In the genomic region with DNA sequence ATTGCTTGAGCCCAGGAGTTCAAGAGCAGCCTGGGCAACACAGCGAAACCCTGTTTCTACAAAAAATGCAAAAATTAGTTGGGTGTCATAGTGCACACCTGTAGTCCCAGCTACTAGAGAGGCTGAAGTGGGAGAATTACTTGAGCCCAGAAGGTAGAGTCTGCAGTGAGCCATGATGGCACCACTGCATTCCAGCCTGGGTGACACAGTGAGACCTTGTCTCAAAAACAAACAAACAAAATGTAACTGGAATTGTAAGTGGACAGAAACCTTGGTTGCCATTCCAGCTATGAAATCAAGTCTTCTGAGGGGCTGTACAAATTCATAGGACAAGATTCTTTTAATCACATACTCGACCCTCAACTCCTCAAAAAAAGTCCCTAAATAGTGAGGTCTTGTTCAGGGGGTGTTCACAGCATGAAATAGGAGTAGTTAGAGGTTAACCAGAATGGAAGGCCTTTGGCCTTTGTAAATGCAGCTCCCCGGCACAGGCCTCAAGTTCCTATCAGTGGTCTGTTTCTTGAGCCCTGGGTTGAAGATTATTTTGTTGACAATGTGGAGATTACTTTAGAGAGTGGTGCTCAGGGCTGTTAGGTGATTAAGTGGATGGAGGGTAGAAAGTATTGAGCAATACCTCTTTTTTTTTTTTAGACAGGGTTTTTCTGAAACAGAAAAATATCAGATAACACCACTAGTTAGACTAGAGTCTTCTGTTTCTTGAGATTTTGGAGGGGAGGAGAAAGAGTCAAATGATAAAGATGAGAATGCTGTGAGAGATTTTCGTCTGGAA, we compare ENCODE assay signal across 1 cellular context.
TF ChIP-seq lines count a peak whose summit lies in the region.

No MANE protein-coding gene starts in this region.

TF ChIP-seq in HepG2, 621 proteins besides CTCF, POLR2A, EP300 and RAD21 (continued from another document and continues in another):
- TF ChIP-seq, protein P1, sequence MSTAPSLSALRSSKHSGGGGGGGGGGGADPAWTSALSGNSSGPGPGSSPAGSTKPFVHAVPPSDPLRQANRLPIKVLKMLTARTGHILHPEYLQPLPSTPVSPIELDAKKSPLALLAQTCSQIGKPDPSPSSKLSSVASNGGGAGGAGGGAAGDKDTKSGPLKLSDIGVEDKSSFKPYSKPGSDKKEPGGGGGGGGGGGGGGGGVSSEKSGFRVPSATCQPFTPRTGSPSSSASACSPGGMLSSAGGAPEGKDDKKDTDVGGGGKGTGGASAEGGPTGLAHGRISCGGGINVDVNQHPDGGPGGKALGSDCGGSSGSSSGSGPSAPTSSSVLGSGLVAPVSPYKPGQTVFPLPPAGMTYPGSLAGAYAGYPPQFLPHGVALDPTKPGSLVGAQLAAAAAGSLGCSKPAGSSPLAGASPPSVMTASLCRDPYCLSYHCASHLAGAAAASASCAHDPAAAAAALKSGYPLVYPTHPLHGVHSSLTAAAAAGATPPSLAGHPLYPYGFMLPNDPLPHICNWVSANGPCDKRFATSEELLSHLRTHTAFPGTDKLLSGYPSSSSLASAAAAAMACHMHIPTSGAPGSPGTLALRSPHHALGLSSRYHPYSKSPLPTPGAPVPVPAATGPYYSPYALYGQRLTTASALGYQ (CRISPR knock-in tag; IDR thresholded peaks at IDR 0.05): no peak; the same call in 1 of the 2 replicates
- no peak for TF ChIP-seq AKAP8 (CRISPR knock-in tag; IDR thresholded peaks at IDR 0.05)
- no peak for TF ChIP-seq ZNF83 (CRISPR knock-in tag; IDR thresholded peaks at IDR 0.05; ENCODE audit: borderline replicate concordance)
- no peak for TF ChIP-seq MLLT10 (CRISPR knock-in tag; IDR thresholded peaks at IDR 0.05)
- no peak for TF ChIP-seq ONECUT2 (CRISPR knock-in tag; IDR thresholded peaks at IDR 0.05)
- no peak for TF ChIP-seq ZNF678 (CRISPR knock-in tag; IDR thresholded peaks at IDR 0.05)
- TF ChIP-seq NCOR1 (IDR thresholded peaks at IDR 0.05; ENCODE audit: borderline replicate concordance, low read length): no peak
- TF ChIP-seq, protein P2, sequence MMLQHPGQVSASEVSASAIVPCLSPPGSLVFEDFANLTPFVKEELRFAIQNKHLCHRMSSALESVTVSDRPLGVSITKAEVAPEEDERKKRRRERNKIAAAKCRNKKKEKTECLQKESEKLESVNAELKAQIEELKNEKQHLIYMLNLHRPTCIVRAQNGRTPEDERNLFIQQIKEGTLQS (CRISPR knock-in tag; IDR thresholded peaks at IDR 0.05): no peak
- TF ChIP-seq NCOA2 (CRISPR knock-in tag; IDR thresholded peaks at IDR 0.05): peak; percentile 27; the same call in 1 of the 2 replicates
- TF ChIP-seq ADNP (CRISPR knock-in tag; IDR thresholded peaks at IDR 0.05): no peak
- peak; percentile 60 for TF ChIP-seq POGZ (CRISPR knock-in tag; IDR thresholded peaks at IDR 0.05)
- TF ChIP-seq DPF2 (CRISPR knock-in tag; IDR thresholded peaks at IDR 0.05; ENCODE audit: borderline replicate concordance, low read depth): no peak
- no peak for TF ChIP-seq EEA1 (CRISPR knock-in tag; IDR thresholded peaks at IDR 0.05; ENCODE audit: borderline replicate concordance)
- no peak for TF ChIP-seq KDM2A (CRISPR knock-in tag; IDR thresholded peaks at IDR 0.05; ENCODE audit: borderline replicate concordance, low read depth)
- no peak for TF ChIP-seq ZZZ3 (CRISPR knock-in tag; IDR thresholded peaks at IDR 0.05; ENCODE audit: borderline replicate concordance)
- TF ChIP-seq, protein P3, sequence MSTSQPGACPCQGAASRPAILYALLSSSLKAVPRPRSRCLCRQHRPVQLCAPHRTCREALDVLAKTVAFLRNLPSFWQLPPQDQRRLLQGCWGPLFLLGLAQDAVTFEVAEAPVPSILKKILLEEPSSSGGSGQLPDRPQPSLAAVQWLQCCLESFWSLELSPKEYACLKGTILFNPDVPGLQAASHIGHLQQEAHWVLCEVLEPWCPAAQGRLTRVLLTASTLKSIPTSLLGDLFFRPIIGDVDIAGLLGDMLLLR (CRISPR knock-in tag; IDR thresholded peaks at IDR 0.05): no peak
- peak; percentile 38; the same call in 1 of the 2 replicates for TF ChIP-seq MBD4 (IDR thresholded peaks at IDR 0.05; ENCODE audit: borderline replicate concordance, low read length)
- TF ChIP-seq REPIN1 (CRISPR knock-in tag; IDR thresholded peaks at IDR 0.05; ENCODE audit: borderline replicate concordance, low read depth): no peak
- TF ChIP-seq, protein P4, sequence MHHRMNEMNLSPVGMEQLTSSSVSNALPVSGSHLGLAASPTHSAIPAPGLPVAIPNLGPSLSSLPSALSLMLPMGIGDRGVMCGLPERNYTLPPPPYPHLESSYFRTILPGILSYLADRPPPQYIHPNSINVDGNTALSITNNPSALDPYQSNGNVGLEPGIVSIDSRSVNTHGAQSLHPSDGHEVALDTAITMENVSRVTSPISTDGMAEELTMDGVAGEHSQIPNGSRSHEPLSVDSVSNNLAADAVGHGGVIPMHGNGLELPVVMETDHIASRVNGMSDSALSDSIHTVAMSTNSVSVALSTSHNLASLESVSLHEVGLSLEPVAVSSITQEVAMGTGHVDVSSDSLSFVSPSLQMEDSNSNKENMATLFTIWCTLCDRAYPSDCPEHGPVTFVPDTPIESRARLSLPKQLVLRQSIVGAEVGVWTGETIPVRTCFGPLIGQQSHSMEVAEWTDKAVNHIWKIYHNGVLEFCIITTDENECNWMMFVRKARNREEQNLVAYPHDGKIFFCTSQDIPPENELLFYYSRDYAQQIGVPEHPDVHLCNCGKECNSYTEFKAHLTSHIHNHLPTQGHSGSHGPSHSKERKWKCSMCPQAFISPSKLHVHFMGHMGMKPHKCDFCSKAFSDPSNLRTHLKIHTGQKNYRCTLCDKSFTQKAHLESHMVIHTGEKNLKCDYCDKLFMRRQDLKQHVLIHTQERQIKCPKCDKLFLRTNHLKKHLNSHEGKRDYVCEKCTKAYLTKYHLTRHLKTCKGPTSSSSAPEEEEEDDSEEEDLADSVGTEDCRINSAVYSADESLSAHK (CRISPR knock-in tag; IDR thresholded peaks at IDR 0.05; ENCODE audit: borderline replicate concordance): no peak
- peak; percentile 80 for TF ChIP-seq ZMYM4 (CRISPR knock-in tag; IDR thresholded peaks at IDR 0.05)
- no peak for TF ChIP-seq ZNF33A (CRISPR knock-in tag; IDR thresholded peaks at IDR 0.05; ENCODE audit: borderline replicate concordance)
- TF ChIP-seq, protein P5, sequence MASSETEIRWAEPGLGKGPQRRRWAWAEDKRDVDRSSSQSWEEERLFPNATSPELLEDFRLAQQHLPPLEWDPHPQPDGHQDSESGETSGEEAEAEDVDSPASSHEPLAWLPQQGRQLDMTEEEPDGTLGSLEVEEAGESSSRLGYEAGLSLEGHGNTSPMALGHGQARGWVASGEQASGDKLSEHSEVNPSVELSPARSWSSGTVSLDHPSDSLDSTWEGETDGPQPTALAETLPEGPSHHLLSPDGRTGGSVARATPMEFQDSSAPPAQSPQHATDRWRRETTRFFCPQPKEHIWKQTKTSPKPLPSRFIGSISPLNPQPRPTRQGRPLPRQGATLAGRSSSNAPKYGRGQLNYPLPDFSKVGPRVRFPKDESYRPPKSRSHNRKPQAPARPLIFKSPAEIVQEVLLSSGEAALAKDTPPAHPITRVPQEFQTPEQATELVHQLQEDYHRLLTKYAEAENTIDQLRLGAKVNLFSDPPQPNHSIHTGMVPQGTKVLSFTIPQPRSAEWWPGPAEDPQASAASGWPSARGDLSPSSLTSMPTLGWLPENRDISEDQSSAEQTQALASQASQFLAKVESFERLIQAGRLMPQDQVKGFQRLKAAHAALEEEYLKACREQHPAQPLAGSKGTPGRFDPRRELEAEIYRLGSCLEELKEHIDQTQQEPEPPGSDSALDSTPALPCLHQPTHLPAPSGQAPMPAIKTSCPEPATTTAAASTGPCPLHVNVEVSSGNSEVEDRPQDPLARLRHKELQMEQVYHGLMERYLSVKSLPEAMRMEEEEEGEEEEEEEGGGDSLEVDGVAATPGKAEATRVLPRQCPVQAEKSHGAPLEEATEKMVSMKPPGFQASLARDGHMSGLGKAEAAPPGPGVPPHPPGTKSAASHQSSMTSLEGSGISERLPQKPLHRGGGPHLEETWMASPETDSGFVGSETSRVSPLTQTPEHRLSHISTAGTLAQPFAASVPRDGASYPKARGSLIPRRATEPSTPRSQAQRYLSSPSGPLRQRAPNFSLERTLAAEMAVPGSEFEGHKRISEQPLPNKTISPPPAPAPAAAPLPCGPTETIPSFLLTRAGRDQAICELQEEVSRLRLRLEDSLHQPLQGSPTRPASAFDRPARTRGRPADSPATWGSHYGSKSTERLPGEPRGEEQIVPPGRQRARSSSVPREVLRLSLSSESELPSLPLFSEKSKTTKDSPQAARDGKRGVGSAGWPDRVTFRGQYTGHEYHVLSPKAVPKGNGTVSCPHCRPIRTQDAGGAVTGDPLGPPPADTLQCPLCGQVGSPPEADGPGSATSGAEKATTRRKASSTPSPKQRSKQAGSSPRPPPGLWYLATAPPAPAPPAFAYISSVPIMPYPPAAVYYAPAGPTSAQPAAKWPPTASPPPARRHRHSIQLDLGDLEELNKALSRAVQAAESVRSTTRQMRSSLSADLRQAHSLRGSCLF (CRISPR knock-in tag; IDR thresholded peaks at IDR 0.05; ENCODE audit: borderline replicate concordance): no peak
- no peak for TF ChIP-seq PLRG1 (conservative IDR thresholded peaks at IDR 0.05)
- TF ChIP-seq, protein P6, sequence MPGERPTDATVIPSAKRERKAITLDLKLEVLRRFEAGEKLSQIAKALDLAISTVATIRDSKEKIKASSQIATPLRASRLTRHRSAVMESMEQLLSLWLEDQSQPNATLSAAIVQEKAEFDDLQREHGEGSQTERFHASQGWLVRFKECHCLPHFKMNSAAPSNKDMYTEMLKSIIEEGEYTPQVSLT (CRISPR knock-in tag; IDR thresholded peaks at IDR 0.05; ENCODE audit: borderline replicate concordance, low read depth): no peak
- TF ChIP-seq ZFYVE20 (CRISPR knock-in tag; IDR thresholded peaks at IDR 0.05; ENCODE audit: borderline replicate concordance, low read depth): no peak
- no peak for TF ChIP-seq ZNF292 (CRISPR knock-in tag; IDR thresholded peaks at IDR 0.05; ENCODE audit: borderline replicate concordance, low read depth)
- TF ChIP-seq, protein P7, sequence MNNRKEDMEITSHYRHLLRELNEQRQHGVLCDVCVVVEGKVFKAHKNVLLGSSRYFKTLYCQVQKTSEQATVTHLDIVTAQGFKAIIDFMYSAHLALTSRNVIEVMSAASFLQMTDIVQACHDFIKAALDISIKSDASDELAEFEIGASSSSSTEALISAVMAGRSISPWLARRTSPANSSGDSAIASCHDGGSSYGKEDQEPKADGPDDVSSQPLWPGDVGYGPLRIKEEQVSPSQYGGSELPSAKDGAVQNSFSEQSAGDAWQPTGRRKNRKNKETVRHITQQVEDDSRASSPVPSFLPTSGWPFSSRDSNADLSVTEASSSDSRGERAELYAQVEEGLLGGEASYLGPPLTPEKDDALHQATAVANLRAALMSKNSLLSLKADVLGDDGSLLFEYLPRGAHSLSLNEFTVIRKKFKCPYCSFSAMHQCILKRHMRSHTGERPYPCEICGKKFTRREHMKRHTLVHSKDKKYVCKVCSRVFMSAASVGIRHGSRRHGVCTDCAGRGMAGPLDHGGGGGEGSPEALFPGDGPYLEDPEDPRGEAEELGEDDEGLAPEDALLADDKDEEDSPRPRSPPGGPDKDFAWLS (CRISPR knock-in tag; IDR thresholded peaks at IDR 0.05; ENCODE audit: borderline replicate concordance): no peak
- peak; percentile 51 for TF ChIP-seq FOXA3 (CRISPR knock-in tag; IDR thresholded peaks at IDR 0.05)
- TF ChIP-seq ZNF782 (CRISPR knock-in tag; IDR thresholded peaks at IDR 0.05; ENCODE audit: borderline replicate concordance): no peak
- no peak for TF ChIP-seq ARNT (IDR thresholded peaks at IDR 0.05)
- no peak for TF ChIP-seq CCDC6 (CRISPR knock-in tag; IDR thresholded peaks at IDR 0.05)
- no peak for TF ChIP-seq TGIF2 (CRISPR knock-in tag; IDR thresholded peaks at IDR 0.05)
- TF ChIP-seq, protein P8, sequence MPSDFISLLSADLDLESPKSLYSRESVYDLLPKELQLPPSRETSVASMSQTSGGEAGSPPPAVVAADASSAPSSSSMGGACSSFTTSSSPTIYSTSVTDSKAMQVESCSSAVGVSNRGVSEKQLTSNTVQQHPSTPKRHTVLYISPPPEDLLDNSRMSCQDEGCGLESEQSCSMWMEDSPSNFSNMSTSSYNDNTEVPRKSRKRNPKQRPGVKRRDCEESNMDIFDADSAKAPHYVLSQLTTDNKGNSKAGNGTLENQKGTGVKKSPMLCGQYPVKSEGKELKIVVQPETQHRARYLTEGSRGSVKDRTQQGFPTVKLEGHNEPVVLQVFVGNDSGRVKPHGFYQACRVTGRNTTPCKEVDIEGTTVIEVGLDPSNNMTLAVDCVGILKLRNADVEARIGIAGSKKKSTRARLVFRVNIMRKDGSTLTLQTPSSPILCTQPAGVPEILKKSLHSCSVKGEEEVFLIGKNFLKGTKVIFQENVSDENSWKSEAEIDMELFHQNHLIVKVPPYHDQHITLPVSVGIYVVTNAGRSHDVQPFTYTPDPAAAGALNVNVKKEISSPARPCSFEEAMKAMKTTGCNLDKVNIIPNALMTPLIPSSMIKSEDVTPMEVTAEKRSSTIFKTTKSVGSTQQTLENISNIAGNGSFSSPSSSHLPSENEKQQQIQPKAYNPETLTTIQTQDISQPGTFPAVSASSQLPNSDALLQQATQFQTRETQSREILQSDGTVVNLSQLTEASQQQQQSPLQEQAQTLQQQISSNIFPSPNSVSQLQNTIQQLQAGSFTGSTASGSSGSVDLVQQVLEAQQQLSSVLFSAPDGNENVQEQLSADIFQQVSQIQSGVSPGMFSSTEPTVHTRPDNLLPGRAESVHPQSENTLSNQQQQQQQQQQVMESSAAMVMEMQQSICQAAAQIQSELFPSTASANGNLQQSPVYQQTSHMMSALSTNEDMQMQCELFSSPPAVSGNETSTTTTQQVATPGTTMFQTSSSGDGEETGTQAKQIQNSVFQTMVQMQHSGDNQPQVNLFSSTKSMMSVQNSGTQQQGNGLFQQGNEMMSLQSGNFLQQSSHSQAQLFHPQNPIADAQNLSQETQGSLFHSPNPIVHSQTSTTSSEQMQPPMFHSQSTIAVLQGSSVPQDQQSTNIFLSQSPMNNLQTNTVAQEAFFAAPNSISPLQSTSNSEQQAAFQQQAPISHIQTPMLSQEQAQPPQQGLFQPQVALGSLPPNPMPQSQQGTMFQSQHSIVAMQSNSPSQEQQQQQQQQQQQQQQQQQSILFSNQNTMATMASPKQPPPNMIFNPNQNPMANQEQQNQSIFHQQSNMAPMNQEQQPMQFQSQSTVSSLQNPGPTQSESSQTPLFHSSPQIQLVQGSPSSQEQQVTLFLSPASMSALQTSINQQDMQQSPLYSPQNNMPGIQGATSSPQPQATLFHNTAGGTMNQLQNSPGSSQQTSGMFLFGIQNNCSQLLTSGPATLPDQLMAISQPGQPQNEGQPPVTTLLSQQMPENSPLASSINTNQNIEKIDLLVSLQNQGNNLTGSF (CRISPR knock-in tag; IDR thresholded peaks at IDR 0.05): no peak
- TF ChIP-seq, protein P9, sequence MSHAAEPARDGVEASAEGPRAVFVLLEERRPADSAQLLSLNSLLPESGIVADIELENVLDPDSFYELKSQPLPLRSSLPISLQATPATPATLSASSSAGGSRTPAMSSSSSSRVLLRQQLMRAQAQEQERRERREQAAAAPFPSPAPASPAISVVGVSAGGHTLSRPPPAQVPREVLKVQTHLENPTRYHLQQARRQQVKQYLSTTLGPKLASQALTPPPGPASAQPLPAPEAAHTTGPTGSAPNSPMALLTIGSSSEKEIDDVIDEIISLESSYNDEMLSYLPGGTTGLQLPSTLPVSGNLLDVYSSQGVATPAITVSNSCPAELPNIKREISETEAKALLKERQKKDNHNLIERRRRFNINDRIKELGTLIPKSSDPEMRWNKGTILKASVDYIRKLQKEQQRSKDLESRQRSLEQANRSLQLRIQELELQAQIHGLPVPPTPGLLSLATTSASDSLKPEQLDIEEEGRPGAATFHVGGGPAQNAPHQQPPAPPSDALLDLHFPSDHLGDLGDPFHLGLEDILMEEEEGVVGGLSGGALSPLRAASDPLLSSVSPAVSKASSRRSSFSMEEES (CRISPR knock-in tag; IDR thresholded peaks at IDR 0.05): no peak
- TF ChIP-seq KDM5A (IDR thresholded peaks at IDR 0.05; ENCODE audit: borderline replicate concordance, low read length): no peak
- no peak for TF ChIP-seq ZNF333 (CRISPR knock-in tag; IDR thresholded peaks at IDR 0.05; ENCODE audit: borderline replicate concordance)
- no peak for TF ChIP-seq SMAD9 (CRISPR knock-in tag; IDR thresholded peaks at IDR 0.05)
- no peak for TF ChIP-seq MIER3 (CRISPR knock-in tag; IDR thresholded peaks at IDR 0.05; ENCODE audit: borderline replicate concordance)
- TF ChIP-seq MTA3 (CRISPR knock-in tag; IDR thresholded peaks at IDR 0.05): no peak
